In genomic region chr7:99541212-99541611, GRCh38 we compare ENCODE assay signal across 28 cellular contexts. TPM values are rescaled to one million over a fixed set of nuclear protein-coding genes. Genes with fewer than 3 reads are reported as not detected.
"Had no signal": no experiment of that assay in that cellular context is flagged by ENCODE, and none has a peak within 500 bp of the region (broad histone marks: within the 10 kb centered on the region; RNA-seq: fewer than 3 reads in every experiment).

No MANE protein-coding gene starts in this region.

- DNase-seq: activated CD4-positive, alpha-beta memory T cell treated with anti-CD3 and anti-CD28 coated beads, Interleukin-2, amount 10 ng/mL, durations not matched to agents 7 days and 5 days; activated CD4-positive, alpha-beta T cell treated with anti-CD3 and anti-CD28 coated beads for 1 hour; activated CD4-positive, alpha-beta T cell treated with anti-CD3 and anti-CD28 coated beads for 4 hours; activated CD4-positive, alpha-beta T cell treated with anti-CD3 and anti-CD28 coated beads, Interleukin-2, amount 10 ng/mL, durations not matched to agents 7 days and 5 days; activated CD4-positive, alpha-beta T cell treated with anti-CD3 and anti-CD28 coated beads, Interleukin-2, amount 50 U/mL, for 4 hours; activated CD4-positive, CD25-positive, alpha-beta regulatory T cell; activated CD8-positive, alpha-beta memory T cell treated with anti-CD3 and anti-CD28 coated beads, Interleukin-2, amount 50 U/mL, for 48 hours; activated naive CD4-positive, alpha-beta T cell treated with anti-CD3 and anti-CD28 coated beads for 36 hours; activated naive CD8-positive, alpha-beta T cell treated with anti-CD3 and anti-CD28 coated beads for 36 hours; activated naive CD8-positive, alpha-beta T cell treated with anti-CD3 and anti-CD28 coated beads, Interleukin-2, amount 50 U/mL, for 24 hours; activated T-cell treated with anti-CD3 and anti-CD28 coated beads for 4 hours; activated T-cell treated with anti-CD3 and anti-CD28 coated beads, Interleukin-2, amount 50 U/mL, for 4 hours; central memory CD4-positive, alpha-beta T cell; cerebellar nuclear complex; colonic mucosa; effector CD8-positive, alpha-beta T cell; foreskin keratinocyte; gastrocnemius medialis; glutamatergic neuron; heart left ventricle had no signal

- H3K27ac Mint-ChIP-seq: activated CD4-positive, alpha-beta memory T cell treated with anti-CD3 and anti-CD28 coated beads, Interleukin-2, amount 10 ng/mL, durations not matched to agents 7 days and 5 days; activated CD4-positive, alpha-beta T cell treated with anti-CD3 and anti-CD28 coated beads, Interleukin-2, amount 10 ng/mL, durations not matched to agents 7 days and 5 days; activated naive CD4-positive, alpha-beta T cell treated with anti-CD3 and anti-CD28 coated beads for 36 hours; activated naive CD4-positive, alpha-beta T cell treated with anti-CD3 and anti-CD28 coated beads, Interleukin-2, amount 50 U/mL, for 24 hours; activated naive CD8-positive, alpha-beta T cell treated with anti-CD3 and anti-CD28 coated beads for 36 hours; activated naive CD8-positive, alpha-beta T cell treated with anti-CD3 and anti-CD28 coated beads, Interleukin-2, amount 50 U/mL, for 24 hours; activated T-helper 1 cell treated with anti-CD3 and anti-CD28 coated beads, Interleukin-12 subunit alpha, Interleukin-12 subunit beta, Interleukin-2, Interleukin-4 antibody, amounts not matched to agents 30 ng/mL and 10 ng/mL and 1 ng/mL, durations not matched to agents 14 hours and 24 hours and 36 hours; activated T-helper 2 cell treated with anti-CD3 and anti-CD28 coated beads, Interferon-gamma antibody, Interleukin-2, Interleukin-4, amounts not matched to agents 10 μg/mL and 5 μg/mL and 100 μg/mL, durations not matched to agents 14 hours and 24 hours and 36 hours; brain had no signal

- H3K27me3 Mint-ChIP-seq: activated CD4-positive, alpha-beta T cell treated with anti-CD3 and anti-CD28 coated beads, Interleukin-2, amount 10 ng/mL, durations not matched to agents 7 days and 5 days; activated naive CD4-positive, alpha-beta T cell treated with anti-CD3 and anti-CD28 coated beads, Interleukin-2, amount 50 U/mL, for 24 hours; activated naive CD8-positive, alpha-beta T cell treated with anti-CD3 and anti-CD28 coated beads for 36 hours; activated naive CD8-positive, alpha-beta T cell treated with anti-CD3 and anti-CD28 coated beads, Interleukin-2, amount 50 U/mL, for 24 hours; brain had no signal

- H3K4me3 ChIP-seq: ascending aorta, breast epithelium, cardiac muscle cell, colonic mucosa, gastrocnemius medialis, heart left ventricle had no signal

- H3K27me3 ChIP-seq: ascending aorta, breast epithelium, cardiac muscle cell, colonic mucosa, foreskin keratinocyte, gastrocnemius medialis, heart left ventricle had no signal

- H3K9me3 ChIP-seq: colonic mucosa had no signal

- H3K4me1 ChIP-seq: ascending aorta, breast epithelium, colonic mucosa, foreskin keratinocyte, gastrocnemius medialis, heart left ventricle had no signal

- H3K27ac ChIP-seq: ascending aorta, breast epithelium, cardiac muscle cell, colonic mucosa, foreskin keratinocyte, gastrocnemius medialis, heart left ventricle had no signal

- H3K36me3 ChIP-seq: breast epithelium, cardiac muscle cell, colonic mucosa, heart left ventricle had no signal

- H3K4me3 Mint-ChIP-seq: activated CD4-positive, alpha-beta memory T cell treated with anti-CD3 and anti-CD28 coated beads, Interleukin-2, amount 10 ng/mL, durations not matched to agents 7 days and 5 days; activated CD4-positive, alpha-beta T cell treated with anti-CD3 and anti-CD28 coated beads, Interleukin-2, amount 10 ng/mL, durations not matched to agents 7 days and 5 days; activated naive CD4-positive, alpha-beta T cell treated with anti-CD3 and anti-CD28 coated beads for 36 hours; activated naive CD4-positive, alpha-beta T cell treated with anti-CD3 and anti-CD28 coated beads, Interleukin-2, amount 50 U/mL, for 24 hours; activated naive CD8-positive, alpha-beta T cell treated with anti-CD3 and anti-CD28 coated beads for 36 hours; activated naive CD8-positive, alpha-beta T cell treated with anti-CD3 and anti-CD28 coated beads, Interleukin-2, amount 50 U/mL, for 24 hours; activated T-cell treated with anti-CD3 and anti-CD28 coated beads, Interleukin-2, amount 50 U/mL, for 4 hours; activated T-helper 1 cell treated with anti-CD3 and anti-CD28 coated beads, Interleukin-12 subunit alpha, Interleukin-12 subunit beta, Interleukin-2, Interleukin-4 antibody, amounts not matched to agents 30 ng/mL and 10 ng/mL and 1 ng/mL, durations not matched to agents 14 hours and 24 hours and 36 hours; brain had no signal

- H3K4me1 Mint-ChIP-seq: activated CD4-positive, alpha-beta memory T cell treated with anti-CD3 and anti-CD28 coated beads, Interleukin-2, amount 10 ng/mL, durations not matched to agents 7 days and 5 days; activated CD4-positive, alpha-beta T cell treated with anti-CD3 and anti-CD28 coated beads, Interleukin-2, amount 10 ng/mL, durations not matched to agents 7 days and 5 days; activated naive CD4-positive, alpha-beta T cell treated with anti-CD3 and anti-CD28 coated beads, Interleukin-2, amount 50 U/mL, for 24 hours; activated naive CD8-positive, alpha-beta T cell treated with anti-CD3 and anti-CD28 coated beads for 36 hours; activated naive CD8-positive, alpha-beta T cell treated with anti-CD3 and anti-CD28 coated beads, Interleukin-2, amount 50 U/mL, for 24 hours; brain had no signal

- ATAC-seq: activated naive CD8-positive, alpha-beta T cell treated with anti-CD3 and anti-CD28 coated beads, Interleukin-2, amount 50 U/mL, for 24 hours; activated T-cell treated with anti-CD3 and anti-CD28 coated beads, Interleukin-2, amount 50 U/mL, for 4 hours; esophagus mucosa; foreskin keratinocyte; gastrocnemius medialis; heart left ventricle had no signal

RNA-seq across cellular contexts. Expression of gene TMEM225B, which starts 56.9 kb away (rescaled TPM):
- total RNA-seq: gastrocnemius medialis had no signal
